8 cellular contexts compared by ENCODE assay signal in genomic region chr5:132456553-132457361, GRCh38. TPM values are rescaled to one million over a fixed set of nuclear protein-coding genes. Genes with fewer than 3 reads are reported as not detected.
DNase-seq lines count a peak whose midpoint lies in the region; ATAC-seq and TF ChIP-seq lines count a peak whose summit lies in the region.

No MANE protein-coding gene starts in this region.

- peak; percentile 88 for DNase-seq in GM12865 (ENCODE audit: low read depth)
- peak; percentile 83 for DNase-seq in RPMI7951 (ENCODE audit: low read depth)
- peak; percentile 60 for DNase-seq in activated naive CD8-positive, alpha-beta T cell treated with anti-CD3 and anti-CD28 coated beads, Interleukin-2, amount 50 U/mL, for 24 hours
- peak; percentile 72 to 82 for DNase-seq in left colon
- peak; percentile 68 to 74 for DNase-seq in tibial artery
- no peak for DNase-seq in dorsolateral prefrontal cortex
- DNase-seq in caudate nucleus (lab: John Stamatoyannopoulos, UW) = no peak

- no peaks in the 10 kb centered on the region for H3K9me3 ChIP-seq in tibial artery

- H3K27ac ChIP-seq in tibial artery (peak overlapping the region in 1 of 2 donors; percentile 35), dorsolateral prefrontal cortex (peak overlapping the region in 26 of 59 donors; percentile 3 to 78 (median 36)), caudate nucleus (ENCODE audit: low read depth, low read length) (no peak overlapping the region)

- peak overlapping the region; percentile 49 for H3K4me3 Mint-ChIP-seq in activated naive CD8-positive, alpha-beta T cell treated with anti-CD3 and anti-CD28 coated beads, Interleukin-2, amount 50 U/mL, for 24 hours

- peaks cover 0 to 26% (median 9%) of the 10 kb centered on the region in 4 donors for H3K4me1 ChIP-seq in tibial artery

- H3K4me3 ChIP-seq in GM12865 (ENCODE audit: low read depth, low read length) (peak overlapping the region; percentile 18), tibial artery (no peak overlapping the region), dorsolateral prefrontal cortex (no peak overlapping the region)

- H3K27me3 ChIP-seq in tibial artery = no peaks in the 10 kb centered on the region
- no peaks in the 10 kb centered on the region for H3K27me3 ChIP-seq in dorsolateral prefrontal cortex

- H3K36me3 ChIP-seq in tibial artery = peaks cover 0 to 10% (median 0%) of the 10 kb centered on the region in 3 donors

- peaks cover 29% of the 10 kb centered on the region for H3K36me3 Mint-ChIP-seq in activated naive CD8-positive, alpha-beta T cell treated with anti-CD3 and anti-CD28 coated beads, Interleukin-2, amount 50 U/mL, for 24 hours (ENCODE audit: low read depth)

- intact Hi-C loops in left colon (cut with DNase I, micrococcal nuclease) = no loop called here
- intact Hi-C loops in tibial artery (cut with DNase I; ENCODE audit: low total_unique reads) = no loop called here
- intact Hi-C loops in dorsolateral prefrontal cortex (cut with DNase I) = no loop called here

- TF ChIP-seq CTCF in GM12865 (IDR thresholded peaks at IDR 0.05; ENCODE audit: insufficient read depth, low read depth, low read length, missing control alignments) (no peak), tibial artery (IDR thresholded peaks at IDR 0.05) (no peak), dorsolateral prefrontal cortex (IDR thresholded peaks at IDR 0.05 in 54 of 56, conservative IDR thresholded peaks at IDR 0.05 in 2 of 56; ENCODE audit: low read depth in 1 of 56, partially characterized antibody in 56 of 56) (no peak)

- H3K27me3 Mint-ChIP-seq in activated naive CD8-positive, alpha-beta T cell treated with anti-CD3 and anti-CD28 coated beads, Interleukin-2, amount 50 U/mL, for 24 hours = no peaks in the 10 kb centered on the region

- ATAC-seq in HG02642 (IDR thresholded peaks at IDR 0.05; ENCODE audit: poor library complexity, unreplicated experiment) = peak; percentile 49
- peak; percentile 48 for ATAC-seq in activated naive CD8-positive, alpha-beta T cell treated with anti-CD3 and anti-CD28 coated beads, Interleukin-2, amount 50 U/mL, for 24 hours
- ATAC-seq in left colon = peak; percentile 60

- peaks cover 89% of the 10 kb centered on the region for H3K4me1 Mint-ChIP-seq in activated naive CD8-positive, alpha-beta T cell treated with anti-CD3 and anti-CD28 coated beads, Interleukin-2, amount 50 U/mL, for 24 hours

- peak overlapping the region; percentile 75 for H3K27ac Mint-ChIP-seq in activated naive CD8-positive, alpha-beta T cell treated with anti-CD3 and anti-CD28 coated beads, Interleukin-2, amount 50 U/mL, for 24 hours

- peaks cover 4% of the 10 kb centered on the region for H3K9me3 Mint-ChIP-seq in activated naive CD8-positive, alpha-beta T cell treated with anti-CD3 and anti-CD28 coated beads, Interleukin-2, amount 50 U/mL, for 24 hours

RNA-seq across cellular contexts. Expression of gene IRF1, which starts 33.8 kb away (rescaled TPM):
- total RNA-seq in RPMI7951 (2014; rRNA removed; shearing (Covaris generic)) = 34.1 and 42.1 TPM in 2 replicates
- total RNA-seq in left colon (100 to 1,000 TPM in 1 of 2 donors, 10 to 100 TPM in 1; 97.7 to 126 TPM), dorsolateral prefrontal cortex (10 to 100 TPM in 39 of 120 experiments, 1 to 10 TPM in 81; 2.5 to 38.3 (median 8.3) TPM)

Comparison
In these comparisons a context has a peak if more than half of its experiments do, and no peak if none do; other contexts are left out.
1. DNase-seq: peak in GM12865 (single experiment), RPMI7951 (single experiment), activated naive CD8-positive, alpha-beta T cell treated with anti-CD3 and anti-CD28 coated beads, Interleukin-2, amount 50 U/mL, for 24 hours (single experiment), left colon (2 of 2) and tibial artery (2 of 2); none in dorsolateral prefrontal cortex (0 of 10) and caudate nucleus (0 of 61).
2. Peak in every context shown above with its lines, with median percentiles within 50 percentile points of each other: ATAC-seq.